Comparison of ENCODE assay signal across 25 cellular contexts in genomic region chr14:66490143-66491111, GRCh38. TPM values are rescaled to one million over a fixed set of nuclear protein-coding genes. Genes with fewer than 3 reads are reported as not detected.
DNase-seq lines count a peak whose midpoint lies in the region; ATAC-seq, FAIRE-seq and TF ChIP-seq lines count a peak whose summit lies in the region.
"Had no signal": no experiment of that assay in that cellular context is flagged by ENCODE, and none has a peak within 500 bp of the region (broad histone marks: within the 10 kb centered on the region; RNA-seq: fewer than 3 reads in every experiment).

No MANE protein-coding gene starts in this region.

- H3K36me3 ChIP-seq in right lobe of liver (no peaks in the 10 kb centered on the region), HAP-1 (replicated peaks) (no peaks in the 10 kb centered on the region)
- H3K36me3 ChIP-seq: BLaER1 had no signal

- TF ChIP-seq POLR2A in right lobe of liver (IDR thresholded peaks at IDR 0.05) = no peak

- no peaks in the 10 kb centered on the region for H3K9me3 ChIP-seq in right lobe of liver
- H3K9me3 ChIP-seq in HAP-1 = no peaks in the 10 kb centered on the region
- H3K9me3 ChIP-seq: BLaER1, Caco-2 had no signal

- in situ Hi-C loops in HAP-1 (cut with MboI; ENCODE audit: low sequenced_read_pairs) = no loop called here

- DNase-seq in GM19239 (ENCODE audit: insufficient read length, low spot score) (no peak), SK-N-DZ (ENCODE audit: low spot score) (peak; percentile 91), left lobe of liver (ENCODE audit: low spot score) (no peak), right lobe of liver (no peak), HAP-1 (ENCODE audit: low spot score in 2 of 2) (no peak), D341Med (ENCODE audit: low spot score) (no peak), anterior cingulate cortex (lab: John Stamatoyannopoulos, UW) (no peak), putamen (ENCODE audit: low spot score) (no peak)
- DNase-seq: Caco-2; CD4-positive, CD25-positive, alpha-beta regulatory T cell; CD8-positive, alpha-beta T cell; DMS 273 treated with DMSO at 0.1 percent for 48 hours; DMS79; EL; GDM1; H9; HFFc6 had no signal

- no peaks in the 10 kb centered on the region for H3K27me3 ChIP-seq in right lobe of liver
- no peaks in the 10 kb centered on the region for H3K27me3 ChIP-seq in HAP-1 (ENCODE audit: low read depth)
- H3K27me3 ChIP-seq: BLaER1 had no signal

- peak; percentile 8 to 34 (median 24) for TF ChIP-seq CTCF in right lobe of liver (IDR thresholded peaks at IDR 0.05)

- 54% methylated on average over 3 of the region's 3 CpGs for WGBS in right lobe of liver (ENCODE audit: insufficient coverage, low coverage, low lambda C conversion rate, missing lambda C conversion rate)

- H3K4me1 ChIP-seq in right lobe of liver (peaks cover 0 to 36% (median 9%) of the 10 kb centered on the region in 4 donors), HAP-1 (no peaks in the 10 kb centered on the region)
- H3K4me1 ChIP-seq: Caco-2 had no signal

- H3K4me3 ChIP-seq in right lobe of liver (no peak overlapping the region), HAP-1 (no peak overlapping the region)
- H3K4me3 ChIP-seq: BLaER1, GM12878, GM23338 had no signal

- peak; percentile 86 for ATAC-seq in left lobe of liver
- peak; percentile 84 to 92 (median 88) for ATAC-seq in right lobe of liver
- ATAC-seq: CD8-positive, alpha-beta T cell; GM12878; GM23338 had no signal

- intact Hi-C loops in right lobe of liver (cut with DNase I) = no loop called here

- FAIRE-seq in GM19239 (lab: Jason Lieb, UNC) = peak; percentile 31
- FAIRE-seq: D721Med, GM12878 had no signal

- peak overlapping the region in 2 of 3 donors; percentile 27 to 42 for H3K27ac ChIP-seq in right lobe of liver
- H3K27ac ChIP-seq: BLaER1, C4-2B had no signal

RNA-seq across cellular contexts. Expression of gene CCDC196, which starts 4.3 kb away (rescaled TPM):
- polyA plus RNA-seq in SK-N-DZ (2014; cell fraction: cytosol; rRNA removed) = not detected in 2 replicates
- polyA plus RNA-seq in SK-N-DZ (2014; cell fraction: nucleus; rRNA removed) = not detected in 2 replicates
- total RNA-seq in left lobe of liver (4.0 TPM), right lobe of liver (1 to 10 TPM in 4 of 6 experiments, not detected in 2; 1.9 to 8.1 (median 5.6) TPM)
- total RNA-seq: A172; A673; Caco-2; CD4-positive, CD25-positive, alpha-beta regulatory T cell; CD8-positive, alpha-beta T cell; GM12878; GM23338; H4; H9; HFFc6 had no signal
- polyA plus RNA-seq: CD4-positive, CD25-positive, alpha-beta regulatory T cell had no signal

RNA-seq across cellular contexts. Expression of gene GPHN, which starts 17.5 kb away (rescaled TPM):
- polyA plus RNA-seq in SK-N-DZ (2014; cell fraction: cytosol; rRNA removed) = 21.9 and 48.5 TPM in 2 replicates
- 16.7 and 18.9 TPM in 2 replicates for polyA plus RNA-seq in SK-N-DZ (2014; cell fraction: nucleus; rRNA removed)
- total RNA-seq in left lobe of liver (43.0 TPM), right lobe of liver (10 to 100 TPM; 21.2 to 81.7 (median 40.2) TPM)
